ENCODE assay signal across 8 cellular contexts in genomic region chr7:67163285-67163684, GRCh38.
A peak's percentile ranks its signal among the peaks of the same experiment; 100 is the strongest.
DNase-seq lines count a peak whose midpoint lies in the region; ATAC-seq and TF ChIP-seq lines count a peak whose summit lies in the region.
"Not testable (repeated sequence)": the region's sequence is repeated elsewhere in the genome, so short reads cannot be mapped to it uniquely, and the experiment has no call there.

No MANE protein-coding gene starts in this region.

- H3K4me3 Mint-ChIP-seq in T-helper 1 cell treated with Interleukin-12 subunit alpha and Interleukin-12 subunit beta and Interleukin-4 antibody, amounts not matched to agents 30 μg/mL and 1 μg/mL, for 36 hours = not testable (repeated sequence)
- H3K4me3 Mint-ChIP-seq in activated T-cell treated with anti-CD3 and anti-CD28 coated beads, Interleukin-2, amount 50 U/mL, for 4 hours = peak overlapping the region; percentile 29
- H3K4me3 Mint-ChIP-seq in effector memory CD8-positive, alpha-beta T cell = peak overlapping the region; percentile 49 to 68

- H3K4me1 Mint-ChIP-seq in T-helper 1 cell treated with Interleukin-12 subunit alpha and Interleukin-12 subunit beta and Interleukin-4 antibody, amounts not matched to agents 30 μg/mL and 1 μg/mL, for 36 hours (ENCODE audit: low read depth) = not testable (repeated sequence)
- H3K4me1 Mint-ChIP-seq in activated T-cell treated with anti-CD3 and anti-CD28 coated beads, Interleukin-2, amount 50 U/mL, for 4 hours (ENCODE audit: low read depth) = peaks cover 22% of the 10 kb centered on the region
- peaks cover 9 to 34% of the 10 kb centered on the region in 2 donors for H3K4me1 Mint-ChIP-seq in effector memory CD8-positive, alpha-beta T cell (ENCODE audit: low read depth in 2 of 2)

- not testable (repeated sequence) for TF ChIP-seq CTCF in GM13977 (IDR thresholded peaks at IDR 0.05; ENCODE audit: extremely low read depth, insufficient read depth, missing control alignments)

- H3K27ac Mint-ChIP-seq in T-helper 1 cell treated with Interleukin-12 subunit alpha and Interleukin-12 subunit beta and Interleukin-4 antibody, amounts not matched to agents 30 μg/mL and 1 μg/mL, for 36 hours = peak overlapping the region; percentile 68
- peak overlapping the region; percentile 51 to 74 for H3K27ac Mint-ChIP-seq in effector memory CD8-positive, alpha-beta T cell

- in situ Hi-C loops in GM13977 (cut with MboI; ENCODE audit: low pct_unique_long_range_greater_than_20kb, low sequenced_read_pairs, unreplicated experiment) = not testable (repeated sequence)

- 4% methylated on average over 5 of the region's 5 CpGs for whole genome bisulfite sequencing in thymus

- H3K27me3 Mint-ChIP-seq in T-helper 1 cell treated with Interleukin-12 subunit alpha and Interleukin-12 subunit beta and Interleukin-4 antibody, amounts not matched to agents 30 μg/mL and 1 μg/mL, for 36 hours (ENCODE audit: low read depth); activated T-cell treated with anti-CD3 and anti-CD28 coated beads, Interleukin-2, amount 50 U/mL, for 4 hours (ENCODE audit: low read depth); effector memory CD8-positive, alpha-beta T cell: not testable (repeated sequence)

- DNase-seq in GM13977 (ENCODE audit: low spot score) = peak; percentile 7
- not testable (repeated sequence) for DNase-seq in activated T-cell treated with anti-CD3 and anti-CD28 coated beads, Interleukin-2, amount 50 U/mL, for 4 hours
- DNase-seq in effector memory CD8-positive, alpha-beta T cell = peak; percentile 8 to 53 (median 24)

- H3K36me3 ChIP-seq in thymus (ENCODE audit: control insufficient read depth, insufficient read depth) = not testable (repeated sequence)

- peak; percentile 76 for ATAC-seq in GM19397 (IDR thresholded peaks at IDR 0.05; ENCODE audit: unreplicated experiment)
- ATAC-seq in HG02870 (IDR thresholded peaks at IDR 0.05; ENCODE audit: unreplicated experiment) = peak; percentile 65
- ATAC-seq in HG03457 (IDR thresholded peaks at IDR 0.05; ENCODE audit: unreplicated experiment) = peak; percentile 76
- peak in 1 of 2 donors; percentile 46 for ATAC-seq in activated T-cell treated with anti-CD3 and anti-CD28 coated beads, Interleukin-2, amount 50 U/mL, for 4 hours
- ATAC-seq in effector memory CD8-positive, alpha-beta T cell (replicated peaks) = peak; percentile 97

- H3K36me3 Mint-ChIP-seq in T-helper 1 cell treated with Interleukin-12 subunit alpha and Interleukin-12 subunit beta and Interleukin-4 antibody, amounts not matched to agents 30 μg/mL and 1 μg/mL, for 36 hours (ENCODE audit: low read depth); activated T-cell treated with anti-CD3 and anti-CD28 coated beads, Interleukin-2, amount 50 U/mL, for 4 hours (ENCODE audit: insufficient read depth); effector memory CD8-positive, alpha-beta T cell (ENCODE audit: insufficient read depth): not testable (repeated sequence)

- H3K9me3 ChIP-seq in thymus (ENCODE audit: control insufficient read depth) = not testable (repeated sequence)

- H3K9me3 Mint-ChIP-seq in T-helper 1 cell treated with Interleukin-12 subunit alpha and Interleukin-12 subunit beta and Interleukin-4 antibody, amounts not matched to agents 30 μg/mL and 1 μg/mL, for 36 hours; activated T-cell treated with anti-CD3 and anti-CD28 coated beads, Interleukin-2, amount 50 U/mL, for 4 hours; effector memory CD8-positive, alpha-beta T cell: not testable (repeated sequence)

- H3K4me1 ChIP-seq in thymus (ENCODE audit: control insufficient read depth, insufficient read depth, low read length) = not testable (repeated sequence)

- H3K4me3 ChIP-seq in thymus (ENCODE audit: low read length) = not testable (repeated sequence)

- peak overlapping the region; percentile 52 for H3K27ac ChIP-seq in thymus (ENCODE audit: low read depth)

- H3K27me3 ChIP-seq in thymus (ENCODE audit: control insufficient read depth, insufficient read depth) = not testable (repeated sequence)
